Comparison of ENCODE assay signal across 15 cellular contexts in genomic region chr5:83563631-83564030, GRCh38.
DNase-seq lines count a peak whose midpoint lies in the region; ATAC-seq, FAIRE-seq and TF ChIP-seq lines count a peak whose summit lies in the region.
"Had no signal": no experiment of that assay in that cellular context is flagged by ENCODE, and none has a peak within 500 bp of the region (broad histone marks: within the 10 kb centered on the region; RNA-seq: fewer than 3 reads in every experiment).

No MANE protein-coding gene starts in this region.

- H3K4me1 ChIP-seq in IMR-90 (ENCODE audit: control insufficient read depth, insufficient read depth, low read length) = peaks cover 11% of the 10 kb centered on the region

- CTCF ChIA-PET in Calu3 (lab: Charles Lee) = interaction anchor here (0.6 to 2.0 kb wide), 5 partner anchors 64 to 1251 kb away, joined by 3 to 7 read pairs (median 4); no protein-coding TSS in a partner anchor
- CTCF ChIA-PET in IMR-90 (lab: Yijun Ruan, JAX) = interaction anchor here (0.7 kb wide), 1 partner anchor 12 kb away, joined by 3 read pairs; no protein-coding TSS in a partner anchor

- no peaks in the 10 kb centered on the region for H3K9me3 ChIP-seq in IMR-90 (ENCODE audit: control insufficient read depth, insufficient read depth, low read length)
- H3K9me3 ChIP-seq: ovary had no signal

- H3K4me2 ChIP-seq in IMR-90 (ENCODE audit: low read depth, low read length) = no peak overlapping the region

- H3K27ac Mint-ChIP-seq in Calu3 (ENCODE audit: unreplicated experiment) (peak overlapping the region; percentile 84), nephron (peak overlapping the region; percentile 33 to 92 (median 84))
- H3K27ac Mint-ChIP-seq: activated CD4-positive, alpha-beta memory T cell treated with anti-CD3 and anti-CD28 coated beads, Interleukin-2, amount 10 ng/mL, durations not matched to agents 7 days and 5 days; B cell; HFFc6; IgD-negative memory B cell had no signal

- H2BK5ac ChIP-seq in IMR-90 (ENCODE audit: low read depth, low read length, poor library complexity, severe bottlenecking) = no peak overlapping the region

- H4K91ac ChIP-seq in IMR-90 (ENCODE audit: insufficient read depth, low read depth, low read length) = peak overlapping the region; percentile 24; the same call in 1 of the 2 replicates

- H3K9me3 Mint-ChIP-seq in Calu3 (ENCODE audit: low read depth, unreplicated experiment) = no peaks in the 10 kb centered on the region
- no peaks in the 10 kb centered on the region for H3K9me3 Mint-ChIP-seq in nephron
- H3K9me3 Mint-ChIP-seq: activated CD4-positive, alpha-beta memory T cell treated with anti-CD3 and anti-CD28 coated beads, Interleukin-2, amount 10 ng/mL, durations not matched to agents 7 days and 5 days; IgD-negative memory B cell had no signal

- H3K23ac ChIP-seq in IMR-90 (ENCODE audit: low read depth, low read length) = no peak overlapping the region

- no peak for FAIRE-seq in bronchial epithelial cell (lab: Jason Lieb, UNC)

- no peak overlapping the region for H3K14ac ChIP-seq in IMR-90 (replicated peaks; ENCODE audit: low read depth, low read length)

- H3K36me3 ChIP-seq in IMR-90 (ENCODE audit: control insufficient read depth, insufficient read depth, low read length) = peaks cover 2% of the 10 kb centered on the region; the same call in 1 of the 2 replicates
- H3K36me3 ChIP-seq in bronchial epithelial cell (ENCODE audit: control insufficient read depth, insufficient read depth, low read length) = no peaks in the 10 kb centered on the region
- H3K36me3 ChIP-seq: ovary had no signal

- peaks cover 75% of the 10 kb centered on the region for H3K4me1 Mint-ChIP-seq in Calu3 (ENCODE audit: low read depth, unreplicated experiment)
- peaks cover 73% of the 10 kb centered on the region for H3K4me1 Mint-ChIP-seq in nephron
- H3K4me1 Mint-ChIP-seq: B cell, IgD-negative memory B cell had no signal

- no peak overlapping the region for H3K4me3 ChIP-seq in IMR-90 (ENCODE audit: insufficient read depth, low read depth, low read length)
- H3K4me3 ChIP-seq in bronchial epithelial cell (ENCODE audit: low read depth, low read length) = no peak overlapping the region
- H3K4me3 ChIP-seq: heart left ventricle, ovary, SK-N-MC had no signal

- peak; percentile 45 for DNase-seq in Calu3
- no peak for DNase-seq in IMR-90
- peak; percentile 63 for DNase-seq in bronchial epithelial cell (ENCODE audit: low read depth)
- DNase-seq in NCI-H2029 treated with DMSO at 0.1 percent for 48 hours (lab: John Stamatoyannopoulos, UW) = no peak
- DNase-seq in activated effector memory CD4-positive, alpha-beta T cell treated with Interleukin-2 at 50 U/mL for 16 hours = no peak
- DNase-seq: activated CD4-positive, alpha-beta memory T cell treated with anti-CD3 and anti-CD28 coated beads, Interleukin-2, amount 10 ng/mL, durations not matched to agents 7 days and 5 days; heart left ventricle; ovary; stimulated activated naive CD8-positive, alpha-beta T cell treated with anti-CD3 and anti-CD28 coated beads, Interleukin-15, Interleukin-2, amounts not matched to agents 100 U/mL and 50 U/mL, for 24 hours had no signal

- H2AK9ac ChIP-seq in IMR-90 (replicated peaks; ENCODE audit: low read depth, low read length, poor library complexity) = no peak overlapping the region

- H3K4me3 Mint-ChIP-seq in Calu3 (ENCODE audit: low read depth, unreplicated experiment) (peak overlapping the region; percentile 33), nephron (no peak overlapping the region)
- H3K4me3 Mint-ChIP-seq: activated CD4-positive, alpha-beta memory T cell treated with anti-CD3 and anti-CD28 coated beads, Interleukin-2, amount 10 ng/mL, durations not matched to agents 7 days and 5 days; B cell; HFFc6; IgD-negative memory B cell had no signal

- peak overlapping the region; percentile 66 for H2BK120ac ChIP-seq in IMR-90 (ENCODE audit: low read depth, low read length)

- H2AFZ ChIP-seq in IMR-90 (replicated peaks; ENCODE audit: low read length, poor library complexity) = no peak overlapping the region

- no peak overlapping the region for H3K18ac ChIP-seq in IMR-90 (ENCODE audit: low read depth, low read length)

- H4K5ac ChIP-seq in IMR-90 (ENCODE audit: low read depth, low read length) = 0 out of 2 replicates have a peak overlapping the region, but pooled peaks have one; percentile 18

- TF ChIP-seq RAD21 in IMR-90 (IDR thresholded peaks at IDR 0.05; ENCODE audit: low read length) = no peak

- no peaks in the 10 kb centered on the region for H3K27me3 Mint-ChIP-seq in Calu3 (ENCODE audit: unreplicated experiment)
- no peaks in the 10 kb centered on the region for H3K27me3 Mint-ChIP-seq in nephron (ENCODE audit: low read depth)

- peaks cover 3% of the 10 kb centered on the region; the same call in 1 of the 2 replicates for H3K9me1 ChIP-seq in IMR-90 (ENCODE audit: insufficient read depth, low read length)

- ATAC-seq in IMR-90 (ENCODE audit: low read depth) = no peak
- ATAC-seq in HG03342 (IDR thresholded peaks at IDR 0.05; ENCODE audit: unreplicated experiment) = no peak
- ATAC-seq: stimulated activated naive CD8-positive, alpha-beta T cell treated with anti-CD3 and anti-CD28 coated beads, Interleukin-15, Interleukin-2, amounts not matched to agents 100 U/mL and 50 U/mL, for 24 hours had no signal

- H3K36me3 Mint-ChIP-seq in Calu3 (ENCODE audit: insufficient read depth, unreplicated experiment) = peaks cover 16% of the 10 kb centered on the region
- H3K36me3 Mint-ChIP-seq in nephron (ENCODE audit: low read depth) = peaks cover 86% of the 10 kb centered on the region
- H3K36me3 Mint-ChIP-seq: IgD-negative memory B cell had no signal

- intact Hi-C loops in Calu3 (cut with micrococcal nuclease; ENCODE audit: unreplicated experiment) (loop anchor here (1.0 to 10.0 kb wide), 9 partner anchors 89 to 1211 kb away; partner anchors contain the start of genes TMEM167A and XRCC4), IMR-90 (cut with micrococcal nuclease) (loop anchor here (1.0 to 5.0 kb wide), 4 partner anchors 90 to 1251 kb away; no protein-coding TSS in a partner anchor)

- no peaks in the 10 kb centered on the region for H4K20me1 ChIP-seq in IMR-90 (ENCODE audit: insufficient read depth, low read length)

- in situ Hi-C loops in IMR-90 (cut with MboI; ENCODE audit: low sequenced_read_pairs) = loop anchor here (5.0 to 25.0 kb wide), 2 partner anchors 476 to 1211 kb away; partner anchors contain the start of genes TMEM167A and XRCC4

- POLR2A ChIA-PET in IMR-90 (lab: Charles Lee; ENCODE audit: unreplicated experiment) = no interaction called here

- H2BK15ac ChIP-seq in IMR-90 (ENCODE audit: low read depth, low read length) = no peak overlapping the region

- TF ChIP-seq CTCF in Calu3 (IDR thresholded peaks at IDR 0.05; ENCODE audit: unreplicated experiment) (no peak), IMR-90 (conservative IDR thresholded peaks at IDR 0.05; ENCODE audit: low read depth, low read length) (no peak), bronchial epithelial cell (IDR thresholded peaks at IDR 0.05; ENCODE audit: insufficient read depth, low read length, severe bottlenecking) (no peak), nephron (IDR thresholded peaks at IDR 0.05; ENCODE audit: unreplicated experiment in 3 of 3) (no peak)

- no peak overlapping the region for H4K8ac ChIP-seq in IMR-90 (ENCODE audit: low read depth in 2 of 2, low read length in 2 of 2)

- H3K79me1 ChIP-seq in IMR-90 (ENCODE audit: low read depth in 1 of 2, low read length in 2 of 2) = peaks cover 2 to 14% of the 10 kb centered on the region in 2 experiments; a peak in 2 of 4 replicates

- WGBS in IMR-90 (ENCODE audit: extremely low coverage in 2 of 2, insufficient read length in 1 of 2), 2 experiments = 75% methylated on average over 2 of the region's 7 CpGs; no CpG with 5 or more reads in 1 of the 2 experiments

- dilution Hi-C loops in IMR-90 (cut with HindIII; ENCODE audit: low sequenced_read_pairs, unreplicated experiment) = no loop called here

- H2BK20ac ChIP-seq in IMR-90 (ENCODE audit: low read depth, low read length) = 0 out of 2 replicates have a peak overlapping the region, but pooled peaks have one; percentile 24

- BruUV-seq in Calu3 (replicated peaks; lab: Mats Ljungman, UMichigan) (no TSS peak), IMR-90 (replicated peaks; lab: Mats Ljungman, UMichigan) (no TSS peak)

- no peak overlapping the region for H3K27ac ChIP-seq in IMR-90 (ENCODE audit: insufficient read depth, low read length)
- H3K27ac ChIP-seq: ovary, SK-N-MC had no signal

- H3K9ac ChIP-seq in IMR-90 (ENCODE audit: low read depth, low read length) = no peak overlapping the region

- peak overlapping the region; percentile 27; the same call in 1 of the 2 replicates for H2AK5ac ChIP-seq in IMR-90 (ENCODE audit: low read depth, low read length)

- TF ChIP-seq POLR2A in IMR-90 (IDR thresholded peaks at IDR 0.05; ENCODE audit: low read depth, low read length) = no peak

- H3K56ac ChIP-seq in IMR-90 (ENCODE audit: extremely low read depth, insufficient read depth, low read length) = no peak overlapping the region

- H3K4ac ChIP-seq in IMR-90 (ENCODE audit: low read depth, low read length) = peak overlapping the region; percentile 22; the same call in 1 of the 2 replicates

- H3K27me3 ChIP-seq in IMR-90 (ENCODE audit: control insufficient read depth, insufficient read depth, low read length) (no peaks in the 10 kb centered on the region), bronchial epithelial cell (ENCODE audit: control insufficient read depth, insufficient read depth, low read length) (no peaks in the 10 kb centered on the region)
- H3K27me3 ChIP-seq: heart left ventricle, ovary had no signal

TF ChIP-seq in IMR-90, 13 proteins besides CTCF, POLR2A, EP300 and RAD21:
- 0 out of 2 replicates have a peak, but pooled peaks have one; percentile 14 for TF ChIP-seq CEBPB (IDR thresholded peaks at IDR 0.05; ENCODE audit: low read depth, low read length)
- TF ChIP-seq NFE2L2 (IDR thresholded peaks at IDR 0.05; ENCODE audit: low read depth, low read length) = no peak

Comparison
In these comparisons a context has a peak if more than half of its experiments do, and no peak if none do; other contexts are left out.
1. DNase-seq: peak in Calu3 (single experiment) and bronchial epithelial cell (single experiment); none in IMR-90 (single experiment), NCI-H2029 treated with DMSO at 0.1 percent for 48 hours (single experiment) and activated effector memory CD4-positive, alpha-beta T cell treated with Interleukin-2 at 50 U/mL for 16 hours (single experiment).